Comparison of ENCODE assay signal across 8 cellular contexts in the genomic region with DNA sequence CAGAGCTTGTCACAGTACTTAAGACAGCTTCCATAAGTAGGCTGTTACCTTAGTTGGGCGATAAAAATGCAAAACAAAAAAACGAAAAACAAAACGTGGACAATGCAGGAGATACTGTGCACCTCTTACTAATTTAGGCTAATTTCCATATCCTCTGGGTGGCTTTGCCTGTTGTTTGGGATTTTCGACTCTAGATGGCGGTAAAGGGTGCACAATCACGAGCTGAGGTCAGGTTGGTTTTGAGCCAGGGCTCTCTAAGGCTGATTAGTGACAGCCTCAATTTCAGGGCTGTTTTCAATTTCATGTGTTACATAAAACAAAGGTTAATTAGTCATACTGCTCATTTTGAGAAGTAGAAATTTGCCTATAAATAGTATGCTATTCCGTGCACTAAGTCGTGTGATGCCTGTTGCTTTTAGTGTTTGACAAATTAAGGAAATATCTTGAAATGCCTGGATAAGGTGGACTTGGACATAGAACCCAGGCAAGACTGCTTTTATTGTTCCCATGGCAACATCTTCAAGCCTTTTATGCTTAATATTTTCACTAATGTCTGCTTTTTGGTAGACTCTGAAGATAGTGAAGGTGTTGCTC.
DNase-seq lines count a peak whose midpoint lies in the region; ATAC-seq and TF ChIP-seq lines count a peak whose summit lies in the region.

No MANE protein-coding gene starts in this region.

- POLR2A ChIA-PET in activated B cell treated with CpG ODN at 0.5 μM for 24 hours (lab: Charles Lee) = no interaction called here

- H3K4me3 Mint-ChIP-seq in activated B cell treated with CpG ODN at 0.5 μM for 24 hours = no peak overlapping the region
- no peak overlapping the region for H3K4me3 Mint-ChIP-seq in stimulated activated naive B cell treated with anti-CD40 and anti-IgM and Interleukin-4, amounts not matched to agents 10 μg/mL and 1 μg/mL and 100 μg/mL, for 72 hours

- H3K27ac Mint-ChIP-seq in activated B cell treated with CpG ODN at 0.5 μM for 24 hours = no peak overlapping the region
- H3K27ac Mint-ChIP-seq in stimulated activated naive B cell treated with anti-CD40 and anti-IgM and Interleukin-4, amounts not matched to agents 10 μg/mL and 1 μg/mL and 100 μg/mL, for 72 hours = no peak overlapping the region

- H3K36me3 Mint-ChIP-seq in activated B cell treated with CpG ODN at 0.5 μM for 24 hours (ENCODE audit: low read depth) = no peaks in the 10 kb centered on the region
- no peaks in the 10 kb centered on the region for H3K36me3 Mint-ChIP-seq in stimulated activated naive B cell treated with anti-CD40 and anti-IgM and Interleukin-4, amounts not matched to agents 10 μg/mL and 1 μg/mL and 100 μg/mL, for 72 hours

- DNase-seq in AG20443 (ENCODE audit: low spot score) (peak; percentile 21), NCI-H2196 treated with DMSO at 0.1 percent for 48 hours (lab: John Stamatoyannopoulos, UW; ENCODE audit: unreplicated experiment) (peak; percentile 2), activated B cell treated with CpG ODN at 0.5 μM for 24 hours (no peak), caudate nucleus (lab: John Stamatoyannopoulos, UW) (peak in 48 of 61 donors; percentile 0 to 80 (median 19)), medulla oblongata (ENCODE audit: extremely low spot score) (peak; percentile 82)
- DNase-seq in stimulated activated naive B cell treated with anti-CD40 and anti-IgM and Interleukin-4, amounts not matched to agents 10 μg/mL and 1 μg/mL and 100 μg/mL, for 72 hours = peak; percentile 17

- TF ChIP-seq CTCF in activated B cell treated with CpG ODN at 0.5 μM for 24 hours (IDR thresholded peaks at IDR 0.05) = no peak

- no peaks in the 10 kb centered on the region for H3K4me1 Mint-ChIP-seq in activated B cell treated with CpG ODN at 0.5 μM for 24 hours
- no peaks in the 10 kb centered on the region for H3K4me1 Mint-ChIP-seq in stimulated activated naive B cell treated with anti-CD40 and anti-IgM and Interleukin-4, amounts not matched to agents 10 μg/mL and 1 μg/mL and 100 μg/mL, for 72 hours

- no peaks in the 10 kb centered on the region for H3K27me3 Mint-ChIP-seq in activated B cell treated with CpG ODN at 0.5 μM for 24 hours
- H3K27me3 Mint-ChIP-seq in stimulated activated naive B cell treated with anti-CD40 and anti-IgM and Interleukin-4, amounts not matched to agents 10 μg/mL and 1 μg/mL and 100 μg/mL, for 72 hours = no peaks in the 10 kb centered on the region

- CTCF ChIA-PET in activated B cell treated with CpG ODN at 0.5 μM for 24 hours (lab: Charles Lee) = interaction anchor here (0.8 kb wide), 1 partner anchor 49 kb away, joined by 3 read pairs; no protein-coding TSS in a partner anchor

- ATAC-seq in GM18868 (IDR thresholded peaks at IDR 0.05; ENCODE audit: unreplicated experiment) (peak; percentile 98), HG03066 (IDR thresholded peaks at IDR 0.05; ENCODE audit: low read depth, unreplicated experiment) (peak; percentile 95), activated B cell treated with CpG ODN at 0.5 μM for 24 hours (ENCODE audit: low read depth) (peak; percentile 49)
- peak; percentile 86 to 89 for ATAC-seq in stimulated activated naive B cell treated with anti-CD40 and anti-IgM and Interleukin-4, amounts not matched to agents 10 μg/mL and 1 μg/mL and 100 μg/mL, for 72 hours (replicated peaks)

- intact Hi-C loops in activated B cell treated with CpG ODN at 0.5 μM for 24 hours (cut with micrococcal nuclease) = loop anchor here (5.0 kb wide), 2 partner anchors 1760 to 1890 kb away; partner anchors contain the start of gene CBLN2

- no peak overlapping the region for H3K27ac ChIP-seq in caudate nucleus (ENCODE audit: low read depth, low read length)

- no peaks in the 10 kb centered on the region for H3K9me3 Mint-ChIP-seq in activated B cell treated with CpG ODN at 0.5 μM for 24 hours
- peaks cover 0 to 2% of the 10 kb centered on the region in 2 donors for H3K9me3 Mint-ChIP-seq in stimulated activated naive B cell treated with anti-CD40 and anti-IgM and Interleukin-4, amounts not matched to agents 10 μg/mL and 1 μg/mL and 100 μg/mL, for 72 hours
